1 cellular context compared by ENCODE assay signal in the genomic region with DNA sequence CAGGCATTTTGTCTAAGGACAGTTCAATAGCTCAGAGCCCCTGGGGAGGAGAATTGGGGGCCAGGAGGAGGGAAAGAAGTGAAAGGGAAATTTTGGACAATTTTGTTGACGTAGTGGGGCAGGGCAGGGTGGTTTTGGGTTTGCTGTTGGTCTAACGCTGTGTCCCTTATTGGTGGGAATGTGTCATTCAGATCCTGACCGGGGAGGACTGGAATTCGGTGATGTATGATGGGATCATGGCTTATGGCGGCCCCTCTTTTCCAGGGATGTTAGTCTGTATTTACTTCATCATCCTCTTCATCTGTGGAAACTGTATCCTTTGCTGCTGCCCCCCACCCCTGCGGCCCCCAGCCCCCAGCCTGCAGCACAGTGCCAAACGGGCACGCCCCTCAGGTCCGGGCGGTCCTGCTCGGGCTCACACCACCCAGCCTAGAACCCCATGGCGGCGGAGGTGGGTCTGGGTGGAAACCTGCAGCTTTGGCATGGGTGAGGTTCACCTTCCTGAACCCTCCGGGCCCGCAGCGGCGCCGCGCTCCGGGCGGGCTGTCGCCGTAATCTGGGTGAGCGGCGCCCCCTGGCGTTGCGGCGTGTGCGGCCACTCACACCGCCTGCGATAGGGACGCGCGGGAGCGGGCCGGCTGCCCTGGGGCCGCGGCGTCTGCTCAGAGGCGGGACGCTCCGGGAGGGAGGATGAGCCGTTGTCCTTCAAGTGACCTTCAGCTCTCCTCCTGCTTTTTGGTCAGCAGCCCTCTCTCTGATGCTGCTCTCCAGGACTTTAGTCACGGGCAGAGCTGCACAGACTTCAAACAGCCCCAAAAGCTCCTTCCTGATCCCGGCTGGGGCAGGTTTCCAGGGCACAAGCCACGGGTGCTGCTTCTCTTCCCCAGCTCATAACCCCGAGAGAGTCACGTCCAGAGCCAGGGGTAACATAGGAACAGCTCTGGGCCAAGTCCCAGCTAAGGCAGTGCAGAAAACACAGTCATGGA.
TF ChIP-seq lines count a peak whose summit lies in the region.

No MANE protein-coding gene starts in this region.

TF ChIP-seq in HepG2, 621 proteins besides CTCF, POLR2A, EP300 and RAD21 (continued from another document and continues in another):
- TF ChIP-seq, protein P1, sequence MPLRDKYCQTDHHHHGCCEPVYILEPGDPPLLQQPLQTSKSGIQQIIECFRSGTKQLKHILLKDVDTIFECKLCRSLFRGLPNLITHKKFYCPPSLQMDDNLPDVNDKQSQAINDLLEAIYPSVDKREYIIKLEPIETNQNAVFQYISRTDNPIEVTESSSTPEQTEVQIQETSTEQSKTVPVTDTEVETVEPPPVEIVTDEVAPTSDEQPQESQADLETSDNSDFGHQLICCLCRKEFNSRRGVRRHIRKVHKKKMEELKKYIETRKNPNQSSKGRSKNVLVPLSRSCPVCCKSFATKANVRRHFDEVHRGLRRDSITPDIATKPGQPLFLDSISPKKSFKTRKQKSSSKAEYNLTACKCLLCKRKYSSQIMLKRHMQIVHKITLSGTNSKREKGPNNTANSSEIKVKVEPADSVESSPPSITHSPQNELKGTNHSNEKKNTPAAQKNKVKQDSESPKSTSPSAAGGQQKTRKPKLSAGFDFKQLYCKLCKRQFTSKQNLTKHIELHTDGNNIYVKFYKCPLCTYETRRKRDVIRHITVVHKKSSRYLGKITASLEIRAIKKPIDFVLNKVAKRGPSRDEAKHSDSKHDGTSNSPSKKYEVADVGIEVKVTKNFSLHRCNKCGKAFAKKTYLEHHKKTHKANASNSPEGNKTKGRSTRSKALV (CRISPR knock-in tag; IDR thresholded peaks at IDR 0.05): no peak
- no peak for TF ChIP-seq SNAPC2 (CRISPR knock-in tag; IDR thresholded peaks at IDR 0.05)
- no peak for TF ChIP-seq ZNF441 (CRISPR knock-in tag; IDR thresholded peaks at IDR 0.05; ENCODE audit: borderline replicate concordance)
- no peak for TF ChIP-seq FOXC1 (CRISPR knock-in tag; IDR thresholded peaks at IDR 0.05; ENCODE audit: borderline replicate concordance)
- 0 out of 2 replicates have a peak, but pooled peaks have one; percentile 32 for TF ChIP-seq EED (CRISPR knock-in tag; IDR thresholded peaks at IDR 0.05)
- TF ChIP-seq, protein P2, sequence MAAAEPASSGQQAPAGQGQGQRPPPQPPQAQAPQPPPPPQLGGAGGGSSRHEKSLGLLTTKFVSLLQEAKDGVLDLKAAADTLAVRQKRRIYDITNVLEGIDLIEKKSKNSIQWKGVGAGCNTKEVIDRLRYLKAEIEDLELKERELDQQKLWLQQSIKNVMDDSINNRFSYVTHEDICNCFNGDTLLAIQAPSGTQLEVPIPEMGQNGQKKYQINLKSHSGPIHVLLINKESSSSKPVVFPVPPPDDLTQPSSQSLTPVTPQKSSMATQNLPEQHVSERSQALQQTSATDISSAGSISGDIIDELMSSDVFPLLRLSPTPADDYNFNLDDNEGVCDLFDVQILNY (CRISPR knock-in tag; conservative IDR thresholded peaks at IDR 0.05): no peak
- no peak for TF ChIP-seq SIN3B (IDR thresholded peaks at IDR 0.05; ENCODE audit: low read length)
- no peak for TF ChIP-seq CAMTA2 (CRISPR knock-in tag; IDR thresholded peaks at IDR 0.05; ENCODE audit: borderline replicate concordance)
- 0 out of 2 replicates have a peak, but pooled peaks have one; percentile 26 for TF ChIP-seq ARNT2 (CRISPR knock-in tag; IDR thresholded peaks at IDR 0.05; ENCODE audit: low read depth)
- TF ChIP-seq ZNF260 (CRISPR knock-in tag; IDR thresholded peaks at IDR 0.05; ENCODE audit: borderline replicate concordance, low read depth): no peak
- TF ChIP-seq CCDC6 (CRISPR knock-in tag; IDR thresholded peaks at IDR 0.05): no peak
- TF ChIP-seq TFDP2 (CRISPR knock-in tag; IDR thresholded peaks at IDR 0.05): no peak
- no peak for TF ChIP-seq ZNF234 (CRISPR knock-in tag; conservative IDR thresholded peaks at IDR 0.05)
- no peak for TF ChIP-seq PRMT3 (CRISPR knock-in tag; IDR thresholded peaks at IDR 0.05; ENCODE audit: borderline replicate concordance, low read depth)
- no peak for TF ChIP-seq ZNF572 (CRISPR knock-in tag; IDR thresholded peaks at IDR 0.05)
- no peak for TF ChIP-seq ATF4 (CRISPR knock-in tag; IDR thresholded peaks at IDR 0.05)
- TF ChIP-seq MXD4 (CRISPR knock-in tag; IDR thresholded peaks at IDR 0.05): no peak
- TF ChIP-seq NRL (CRISPR knock-in tag; IDR thresholded peaks at IDR 0.05; ENCODE audit: borderline replicate concordance): 0 out of 2 replicates have a peak, but pooled peaks have one; percentile 46
- TF ChIP-seq ZNF816 (CRISPR knock-in tag; IDR thresholded peaks at IDR 0.05; ENCODE audit: borderline replicate concordance): no peak
- no peak for TF ChIP-seq DRAP1 (CRISPR knock-in tag; IDR thresholded peaks at IDR 0.05)
- no peak for TF ChIP-seq NCOR1 (IDR thresholded peaks at IDR 0.05; ENCODE audit: borderline replicate concordance, low read length)
- no peak for TF ChIP-seq ZSCAN29 (CRISPR knock-in tag; conservative IDR thresholded peaks at IDR 0.05)
- no peak for TF ChIP-seq ATF6 (CRISPR knock-in tag; conservative IDR thresholded peaks at IDR 0.05)
- TF ChIP-seq KMT2B (CRISPR knock-in tag; IDR thresholded peaks at IDR 0.05): no peak
- TF ChIP-seq, protein P3, sequence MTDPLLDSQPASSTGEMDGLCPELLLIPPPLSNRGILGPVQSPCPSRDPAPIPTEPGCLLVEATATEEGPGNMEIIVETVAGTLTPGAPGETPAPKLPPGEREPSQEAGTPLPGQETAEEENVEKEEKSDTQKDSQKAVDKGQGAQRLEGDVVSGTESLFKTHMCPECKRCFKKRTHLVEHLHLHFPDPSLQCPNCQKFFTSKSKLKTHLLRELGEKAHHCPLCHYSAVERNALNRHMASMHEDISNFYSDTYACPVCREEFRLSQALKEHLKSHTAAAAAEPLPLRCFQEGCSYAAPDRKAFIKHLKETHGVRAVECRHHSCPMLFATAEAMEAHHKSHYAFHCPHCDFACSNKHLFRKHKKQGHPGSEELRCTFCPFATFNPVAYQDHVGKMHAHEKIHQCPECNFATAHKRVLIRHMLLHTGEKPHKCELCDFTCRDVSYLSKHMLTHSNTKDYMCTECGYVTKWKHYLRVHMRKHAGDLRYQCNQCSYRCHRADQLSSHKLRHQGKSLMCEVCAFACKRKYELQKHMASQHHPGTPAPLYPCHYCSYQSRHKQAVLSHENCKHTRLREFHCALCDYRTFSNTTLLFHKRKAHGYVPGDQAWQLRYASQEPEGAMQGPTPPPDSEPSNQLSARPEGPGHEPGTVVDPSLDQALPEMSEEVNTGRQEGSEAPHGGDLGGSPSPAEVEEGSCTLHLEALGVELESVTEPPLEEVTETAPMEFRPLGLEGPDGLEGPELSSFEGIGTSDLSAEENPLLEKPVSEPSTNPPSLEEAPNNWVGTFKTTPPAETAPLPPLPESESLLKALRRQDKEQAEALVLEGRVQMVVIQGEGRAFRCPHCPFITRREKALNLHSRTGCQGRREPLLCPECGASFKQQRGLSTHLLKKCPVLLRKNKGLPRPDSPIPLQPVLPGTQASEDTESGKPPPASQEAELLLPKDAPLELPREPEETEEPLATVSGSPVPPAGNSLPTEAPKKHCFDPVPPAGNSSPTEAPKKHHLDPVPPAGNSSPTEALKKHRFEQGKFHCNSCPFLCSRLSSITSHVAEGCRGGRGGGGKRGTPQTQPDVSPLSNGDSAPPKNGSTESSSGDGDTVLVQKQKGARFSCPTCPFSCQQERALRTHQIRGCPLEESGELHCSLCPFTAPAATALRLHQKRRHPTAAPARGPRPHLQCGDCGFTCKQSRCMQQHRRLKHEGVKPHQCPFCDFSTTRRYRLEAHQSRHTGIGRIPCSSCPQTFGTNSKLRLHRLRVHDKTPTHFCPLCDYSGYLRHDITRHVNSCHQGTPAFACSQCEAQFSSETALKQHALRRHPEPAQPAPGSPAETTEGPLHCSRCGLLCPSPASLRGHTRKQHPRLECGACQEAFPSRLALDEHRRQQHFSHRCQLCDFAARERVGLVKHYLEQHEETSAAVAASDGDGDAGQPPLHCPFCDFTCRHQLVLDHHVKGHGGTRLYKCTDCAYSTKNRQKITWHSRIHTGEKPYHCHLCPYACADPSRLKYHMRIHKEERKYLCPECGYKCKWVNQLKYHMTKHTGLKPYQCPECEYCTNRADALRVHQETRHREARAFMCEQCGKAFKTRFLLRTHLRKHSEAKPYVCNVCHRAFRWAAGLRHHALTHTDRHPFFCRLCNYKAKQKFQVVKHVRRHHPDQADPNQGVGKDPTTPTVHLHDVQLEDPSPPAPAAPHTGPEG (CRISPR knock-in tag; IDR thresholded peaks at IDR 0.05): no peak
- TF ChIP-seq NFYC (CRISPR knock-in tag; IDR thresholded peaks at IDR 0.05): no peak
- TF ChIP-seq RNF2 (conservative IDR thresholded peaks at IDR 0.05; ENCODE audit: low read depth): 0 out of 2 replicates have a peak, but pooled peaks have one; percentile 43
- TF ChIP-seq ZBTB49 (CRISPR knock-in tag; IDR thresholded peaks at IDR 0.05; ENCODE audit: borderline replicate concordance): no peak
- no peak for TF ChIP-seq U2AF1 (optimal IDR thresholded peaks at IDR 0.05; ENCODE audit: low read depth, low read length)
- TF ChIP-seq ZSCAN31 (CRISPR knock-in tag; IDR thresholded peaks at IDR 0.05; ENCODE audit: low read depth): no peak
- no peak for TF ChIP-seq ZNF883 (CRISPR knock-in tag; IDR thresholded peaks at IDR 0.05; ENCODE audit: not compliant biosample characterization)
- TF ChIP-seq ATAD3A (CRISPR knock-in tag; IDR thresholded peaks at IDR 0.05): no peak
- TF ChIP-seq ZNF749 (CRISPR knock-in tag; IDR thresholded peaks at IDR 0.05; ENCODE audit: borderline replicate concordance): no peak
- TF ChIP-seq SCMH1 (CRISPR knock-in tag; IDR thresholded peaks at IDR 0.05; ENCODE audit: borderline replicate concordance): no peak
- TF ChIP-seq, protein P4, sequence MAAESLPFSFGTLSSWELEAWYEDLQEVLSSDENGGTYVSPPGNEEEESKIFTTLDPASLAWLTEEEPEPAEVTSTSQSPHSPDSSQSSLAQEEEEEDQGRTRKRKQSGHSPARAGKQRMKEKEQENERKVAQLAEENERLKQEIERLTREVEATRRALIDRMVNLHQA (CRISPR knock-in tag; IDR thresholded peaks at IDR 0.05): no peak
- no peak for TF ChIP-seq THAP11 (CRISPR knock-in tag; IDR thresholded peaks at IDR 0.05)
- no peak for TF ChIP-seq ZNF557 (CRISPR knock-in tag; IDR thresholded peaks at IDR 0.05)
- no peak for TF ChIP-seq NFIC (IDR thresholded peaks at IDR 0.05; ENCODE audit: low read length)
- TF ChIP-seq, protein P5, sequence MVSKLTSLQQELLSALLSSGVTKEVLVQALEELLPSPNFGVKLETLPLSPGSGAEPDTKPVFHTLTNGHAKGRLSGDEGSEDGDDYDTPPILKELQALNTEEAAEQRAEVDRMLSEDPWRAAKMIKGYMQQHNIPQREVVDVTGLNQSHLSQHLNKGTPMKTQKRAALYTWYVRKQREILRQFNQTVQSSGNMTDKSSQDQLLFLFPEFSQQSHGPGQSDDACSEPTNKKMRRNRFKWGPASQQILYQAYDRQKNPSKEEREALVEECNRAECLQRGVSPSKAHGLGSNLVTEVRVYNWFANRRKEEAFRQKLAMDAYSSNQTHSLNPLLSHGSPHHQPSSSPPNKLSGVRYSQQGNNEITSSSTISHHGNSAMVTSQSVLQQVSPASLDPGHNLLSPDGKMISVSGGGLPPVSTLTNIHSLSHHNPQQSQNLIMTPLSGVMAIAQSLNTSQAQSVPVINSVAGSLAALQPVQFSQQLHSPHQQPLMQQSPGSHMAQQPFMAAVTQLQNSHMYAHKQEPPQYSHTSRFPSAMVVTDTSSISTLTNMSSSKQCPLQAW (CRISPR knock-in tag; IDR thresholded peaks at IDR 0.05): no peak
- no peak for TF ChIP-seq ZFP36L1 (CRISPR knock-in tag; IDR thresholded peaks at IDR 0.05)
- no peak for TF ChIP-seq MBD4 (IDR thresholded peaks at IDR 0.05; ENCODE audit: borderline replicate concordance, low read length)
